ENCODE assay signal across 8 cellular contexts in the genomic region with DNA sequence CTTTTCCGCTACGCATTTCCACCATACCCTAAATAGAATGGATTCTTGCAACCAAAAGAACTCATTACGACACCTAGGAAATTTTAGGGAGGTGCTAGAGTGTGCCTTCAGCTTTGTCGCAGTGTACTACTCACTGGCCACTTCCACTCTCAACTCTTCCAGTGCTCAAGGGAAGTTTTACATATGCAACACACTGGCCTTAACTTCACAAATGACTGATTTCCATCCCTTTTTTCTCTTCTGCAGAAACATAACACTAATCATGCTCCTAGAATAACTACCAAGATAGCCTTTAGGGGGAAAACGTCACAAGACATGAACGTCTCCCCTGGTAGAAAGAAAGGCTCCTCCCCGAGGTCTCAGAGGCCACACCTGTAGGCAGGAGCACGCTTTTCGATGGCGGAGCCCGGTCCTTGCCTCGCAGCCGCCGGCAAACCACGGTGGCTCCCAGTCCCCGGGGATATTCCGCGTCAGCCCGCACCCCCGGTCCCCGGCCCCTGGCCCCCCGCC. TPM values are rescaled to one million over a fixed set of nuclear protein-coding genes. Genes with fewer than 3 reads are reported as not detected.
DNase-seq lines count a peak whose midpoint lies in the region; ATAC-seq, FAIRE-seq and TF ChIP-seq lines count a peak whose summit lies in the region.

No MANE protein-coding gene starts in this region.

- H3K4me1 Mint-ChIP-seq in activated T-helper 2 cell treated with anti-CD3 and anti-CD28 coated beads, Interferon-gamma antibody, Interleukin-2, Interleukin-4, amounts not matched to agents 10 μg/mL and 5 μg/mL and 100 μg/mL, durations not matched to agents 14 hours and 24 hours and 36 hours (ENCODE audit: low read depth) = peaks cover 36% of the 10 kb centered on the region

- H3K27ac Mint-ChIP-seq in activated T-helper 2 cell treated with anti-CD3 and anti-CD28 coated beads, Interferon-gamma antibody, Interleukin-2, Interleukin-4, amounts not matched to agents 10 μg/mL and 5 μg/mL and 100 μg/mL, durations not matched to agents 14 hours and 24 hours and 36 hours = peak overlapping the region; percentile 95

- no peaks in the 10 kb centered on the region for H3K9me3 Mint-ChIP-seq in activated T-helper 2 cell treated with anti-CD3 and anti-CD28 coated beads, Interferon-gamma antibody, Interleukin-2, Interleukin-4, amounts not matched to agents 10 μg/mL and 5 μg/mL and 100 μg/mL, durations not matched to agents 14 hours and 24 hours and 36 hours

- FAIRE-seq in D721Med (lab: Jason Lieb, UNC) = no peak
- FAIRE-seq in RCC 7860 (lab: Jason Lieb, UNC) = no peak

- no peaks in the 10 kb centered on the region for H3K27me3 Mint-ChIP-seq in activated T-helper 2 cell treated with anti-CD3 and anti-CD28 coated beads, Interferon-gamma antibody, Interleukin-2, Interleukin-4, amounts not matched to agents 10 μg/mL and 5 μg/mL and 100 μg/mL, durations not matched to agents 14 hours and 24 hours and 36 hours (ENCODE audit: low read depth)

- peaks cover 23% of the 10 kb centered on the region for H3K36me3 Mint-ChIP-seq in activated T-helper 2 cell treated with anti-CD3 and anti-CD28 coated beads, Interferon-gamma antibody, Interleukin-2, Interleukin-4, amounts not matched to agents 10 μg/mL and 5 μg/mL and 100 μg/mL, durations not matched to agents 14 hours and 24 hours and 36 hours (ENCODE audit: low read depth)

- H3K4me3 Mint-ChIP-seq in activated T-helper 2 cell treated with anti-CD3 and anti-CD28 coated beads, Interferon-gamma antibody, Interleukin-2, Interleukin-4, amounts not matched to agents 10 μg/mL and 5 μg/mL and 100 μg/mL, durations not matched to agents 14 hours and 24 hours and 36 hours (ENCODE audit: low read depth) = peak overlapping the region; percentile 98

- DNase-seq in D721Med (ENCODE audit: insufficient read length, low spot score) (peak; percentile 26), HT1080 (ENCODE audit: low read depth) (peak; percentile 45), RCC 7860 (ENCODE audit: low spot score) (peak; percentile 54), fibroblast of villous mesenchyme (ENCODE audit: low read depth) (peak; percentile 34), omental fat pad (ENCODE audit: low spot score) (no peak)
- DNase-seq in activated T-helper 2 cell treated with anti-CD3 and anti-CD28 coated beads, Interferon-gamma antibody, Interleukin-2, Interleukin-4, amounts not matched to agents 10 μg/mL and 5 μg/mL and 100 μg/mL, durations not matched to agents 14 hours and 24 hours and 36 hours (ENCODE audit: low spot score) = peak; percentile 75

- peak; percentile 74 for ATAC-seq in GM21390 (IDR thresholded peaks at IDR 0.05; ENCODE audit: unreplicated experiment)
- ATAC-seq in omental fat pad (ENCODE audit: low FRiP score) = peak; percentile 76

- H3K27ac ChIP-seq in temporal lobe (ENCODE audit: low read depth, low read length) = peak overlapping the region; percentile 46

- H3K4me3 ChIP-seq in fibroblast of villous mesenchyme (ENCODE audit: low read depth, low read length) = peak overlapping the region; percentile 92

- intact Hi-C loops in activated T-helper 2 cell treated with anti-CD3 and anti-CD28 coated beads, Interferon-gamma antibody, Interleukin-2, Interleukin-4, amounts not matched to agents 10 μg/mL and 5 μg/mL and 100 μg/mL, durations not matched to agents 14 hours and 24 hours and 36 hours (cut with micrococcal nuclease) = loop anchor here (1.0 to 5.0 kb wide), 5 partner anchors 20 to 591 kb away; no protein-coding TSS in a partner anchor

- no peak for TF ChIP-seq CTCF in D721Med (IDR thresholded peaks at IDR 0.05; ENCODE audit: insufficient read depth, missing control alignments)
- TF ChIP-seq CTCF in fibroblast of villous mesenchyme (IDR thresholded peaks at IDR 0.05; ENCODE audit: insufficient read depth, low read depth, low read length) = no peak
- TF ChIP-seq CTCF in omental fat pad (IDR thresholded peaks at IDR 0.05) = no peak

RNA-seq across cellular contexts. Expression of gene LYRM4, which starts 0.6 kb away (rescaled TPM):
- 25.0 and 25.6 TPM in 2 replicates for total RNA-seq in HT1080 (2014; rRNA removed; shearing (Covaris generic))
- polyA plus RNA-seq in HT1080 (2015; cell fraction: cytosol; rRNA removed) = 28.9 and 29.5 TPM in 2 replicates
- 9.3 and 10.7 TPM in 2 replicates for polyA plus RNA-seq in HT1080 (2015; cell fraction: nucleus; rRNA removed)
- total RNA-seq in activated T-helper 2 cell treated with anti-CD3 and anti-CD28 coated beads, Interferon-gamma antibody, Interleukin-2, Interleukin-4, amounts not matched to agents 10 μg/mL and 5 μg/mL and 100 μg/mL, durations not matched to agents 14 hours and 24 hours and 36 hours = 45.2 and 48.6 TPM in 2 replicates
- total RNA-seq in fibroblast of villous mesenchyme = 9.0 and 13.4 TPM in 2 replicates
- 10 to 100 TPM; 21.4 to 47.8 (median 26.2) TPM for total RNA-seq in omental fat pad
- 9.1 TPM for total RNA-seq in temporal lobe

RNA-seq across cellular contexts. Expression of gene FARS2, which starts 1.1 kb away (rescaled TPM):
- total RNA-seq in HT1080 (2014; rRNA removed; shearing (Covaris generic)) = 17.9 and 19.2 TPM in 2 replicates
- polyA plus RNA-seq in HT1080 (2015; cell fraction: cytosol; rRNA removed) = 6.8 and 7.2 TPM in 2 replicates
- 7.7 and 8.3 TPM in 2 replicates for polyA plus RNA-seq in HT1080 (2015; cell fraction: nucleus; rRNA removed)
- 18.4 and 19.7 TPM in 2 replicates for total RNA-seq in activated T-helper 2 cell treated with anti-CD3 and anti-CD28 coated beads, Interferon-gamma antibody, Interleukin-2, Interleukin-4, amounts not matched to agents 10 μg/mL and 5 μg/mL and 100 μg/mL, durations not matched to agents 14 hours and 24 hours and 36 hours
- total RNA-seq in fibroblast of villous mesenchyme (23.2 and 29.8 TPM in 2 replicates), omental fat pad (10 to 100 TPM; 12.5 to 18.1 (median 14.5) TPM), temporal lobe (19.9 TPM)
